ENCODE assay signal across 24 cellular contexts in the genomic region with DNA sequence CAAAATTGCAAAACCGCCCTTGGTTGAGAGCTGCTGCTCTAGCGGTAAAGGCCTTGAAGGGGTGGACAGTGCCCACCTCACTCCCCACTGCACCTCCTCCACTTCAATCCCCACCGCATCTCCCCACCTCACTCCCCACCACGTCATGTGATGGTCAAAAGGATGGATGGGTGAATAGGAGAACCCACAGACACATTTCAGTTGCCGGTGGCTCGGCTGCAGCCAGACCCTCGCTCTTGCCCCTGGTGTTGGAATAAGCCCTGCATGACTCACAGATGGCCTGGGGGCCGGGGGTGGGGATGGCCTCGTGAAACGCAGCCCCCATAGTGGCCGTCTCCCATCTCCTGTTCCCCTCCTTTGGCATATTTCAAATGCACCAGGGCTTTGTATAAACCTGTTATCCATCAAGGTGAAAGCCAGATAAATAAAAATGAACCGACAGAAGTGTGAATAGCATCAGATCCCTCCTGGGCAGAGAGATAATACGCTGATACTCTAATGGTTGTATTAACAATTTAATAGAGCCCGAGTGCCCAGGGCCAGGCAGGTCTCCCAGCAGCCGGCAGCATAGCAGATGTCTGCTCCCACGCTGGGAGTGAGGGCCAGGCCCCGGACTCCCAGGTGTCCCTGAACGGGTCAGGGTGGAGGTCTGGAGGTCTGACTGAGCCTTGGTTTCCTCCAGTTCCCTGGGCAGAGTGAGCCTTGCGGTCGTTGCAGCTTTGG.
"Had no signal": no experiment of that assay in that cellular context is flagged by ENCODE, and none has a peak within 500 bp of the region (broad histone marks: within the 10 kb centered on the region; RNA-seq: fewer than 3 reads in every experiment).

No MANE protein-coding gene starts in this region.

- H3K4me3 ChIP-seq: heart left ventricle, left ventricle myocardium inferior, lung, ovary, skin epidermis, testis, thyroid gland, transverse colon, upper lobe of left lung had no signal

- H3K27me3 ChIP-seq: ovary, testis, thyroid gland had no signal

- H3K4me3 Mint-ChIP-seq: mesothelial cell of epicardium; naive B cell; natural killer cell; nephron progenitor cell; stimulated activated naive CD8-positive, alpha-beta T cell treated with anti-CD3 and anti-CD28 coated beads, Interleukin-15, amount 100 ng/mL, for 72 hours had no signal

- H3K4me1 ChIP-seq: heart left ventricle, left ventricle myocardium inferior, testis, thyroid gland, upper lobe of left lung had no signal

- H3K9me3 Mint-ChIP-seq: mesothelial cell of epicardium; natural killer cell; nephron progenitor cell; stimulated activated naive CD8-positive, alpha-beta T cell treated with anti-CD3 and anti-CD28 coated beads, Interleukin-15, amount 100 ng/mL, for 72 hours had no signal

- H3K9me3 ChIP-seq: heart left ventricle, left ventricle myocardium inferior, ovary, testis, thyroid gland, transverse colon, upper lobe of left lung had no signal

- ATAC-seq: heart left ventricle; natural killer cell; right cardiac atrium; sciatic nerve; stimulated activated naive CD8-positive, alpha-beta T cell treated with anti-CD3 and anti-CD28 coated beads, Interleukin-15, amount 100 ng/mL, for 72 hours had no signal

- H3K36me3 Mint-ChIP-seq: mesothelial cell of epicardium, naive B cell, natural killer cell had no signal

- DNase-seq: heart left ventricle; islet precursor cell; left ventricle myocardium inferior; naive B cell; natural killer cell; nephron progenitor cell; ovary; right cardiac atrium; stimulated activated CD4-positive, alpha-beta T cell treated with anti-CD3 and anti-CD28 coated beads, Interleukin-12 subunit alpha, Interleukin-12 subunit beta, amount 100 ng/mL, for 4 hours; stimulated activated CD4-positive, alpha-beta T cell treated with anti-CD3 and anti-CD28 coated beads, Interleukin-15, amount 100 ng/mL, for 24 hours; stimulated activated CD4-positive, alpha-beta T cell treated with anti-CD3 and anti-CD28 coated beads, Interleukin-2, amount 100 ng/mL, for 24 hours; stimulated activated CD4-positive, alpha-beta T cell treated with anti-CD3 and anti-CD28 coated beads, Interleukin-4, amount 100 ng/mL, for 1 hour; stimulated activated naive CD4-positive, alpha-beta T cell treated with Interleukin-2 at 50 U/mL for 16 hours; stimulated activated naive CD8-positive, alpha-beta T cell treated with anti-CD3 and anti-CD28 coated beads, Interleukin-15, amount 100 ng/mL, for 72 hours; testis; thyroid gland had no signal

- H3K36me3 ChIP-seq: heart left ventricle, left ventricle myocardium inferior, ovary, thyroid gland, transverse colon, upper lobe of left lung had no signal

- H3K27ac ChIP-seq: heart left ventricle, left ventricle myocardium inferior, ovary, skin epidermis, testis, thyroid gland, transverse colon, upper lobe of left lung had no signal

- H3K27ac Mint-ChIP-seq: mesothelial cell of epicardium; naive B cell; natural killer cell; progenitor cell of endocrine pancreas; stimulated activated naive CD8-positive, alpha-beta T cell treated with anti-CD3 and anti-CD28 coated beads, Interleukin-15, amount 100 ng/mL, for 72 hours had no signal

- H3K4me1 Mint-ChIP-seq: naive B cell; natural killer cell; stimulated activated naive CD8-positive, alpha-beta T cell treated with anti-CD3 and anti-CD28 coated beads, Interleukin-15, amount 100 ng/mL, for 72 hours had no signal

- FAIRE-seq: urothelium cell line had no signal
